ENCODE assay signal across 19 cellular contexts in genomic region chr1:94730450-94730849, GRCh38.
DNase-seq lines count a peak whose midpoint lies in the region; ATAC-seq, FAIRE-seq and TF ChIP-seq lines count a peak whose summit lies in the region.
"Had no signal": no experiment of that assay in that cellular context is flagged by ENCODE, and none has a peak within 500 bp of the region (broad histone marks: within the 10 kb centered on the region; RNA-seq: fewer than 3 reads in every experiment).

No MANE protein-coding gene starts in this region.

- peak overlapping the region; percentile 100 for H3K27ac ChIP-seq in RWPE2 (ENCODE audit: poor library complexity, severe bottlenecking)
- no peak overlapping the region for H3K27ac ChIP-seq in esophagus muscularis mucosa (replicated peaks in 1 of 4)
- H3K27ac ChIP-seq: C4-2B had no signal

- H3K27me3 ChIP-seq in RWPE2 (ENCODE audit: insufficient read depth, poor library complexity, severe bottlenecking) (no peaks in the 10 kb centered on the region), esophagus muscularis mucosa (no peaks in the 10 kb centered on the region), BE2C (no peaks in the 10 kb centered on the region)

- H3K9me3 ChIP-seq in RWPE2 (ENCODE audit: severe bottlenecking) (no peaks in the 10 kb centered on the region), esophagus muscularis mucosa (no peaks in the 10 kb centered on the region), BE2C (no peaks in the 10 kb centered on the region)
- H3K9me3 ChIP-seq: Caco-2 had no signal

- H3K36me3 Mint-ChIP-seq in progenitor cell of endocrine pancreas (ENCODE audit: insufficient read depth) = peaks cover 40% of the 10 kb centered on the region

- intact Hi-C loops in esophagus muscularis mucosa (cut with DNase I) = no loop called here

- no peaks in the 10 kb centered on the region for H3K36me3 ChIP-seq in RWPE2 (ENCODE audit: low read depth)
- no peaks in the 10 kb centered on the region for H3K36me3 ChIP-seq in esophagus muscularis mucosa
- no peaks in the 10 kb centered on the region for H3K36me3 ChIP-seq in BE2C

- TF ChIP-seq POLR2A in esophagus muscularis mucosa (IDR thresholded peaks at IDR 0.05; ENCODE audit: low read depth) = no peak
- no peak for TF ChIP-seq POLR2A in GM12892 (IDR thresholded peaks at IDR 0.05; ENCODE audit: low read depth, low read length)

- no peak overlapping the region for H3K4me3 Mint-ChIP-seq in progenitor cell of endocrine pancreas (ENCODE audit: low read depth)
- H3K4me3 Mint-ChIP-seq: CD4-positive, alpha-beta T cell; GM23338 had no signal

- H3K4me3 ChIP-seq in RWPE2 (ENCODE audit: severe bottlenecking) (no peak overlapping the region), esophagus muscularis mucosa (no peak overlapping the region), BE2C (ENCODE audit: low read depth, low read length) (no peak overlapping the region)
- H3K4me3 ChIP-seq: GM23338 had no signal

- 89% methylated on average over 3 of the region's 3 CpGs for WGBS in esophagus muscularis mucosa

- peaks cover 3% of the 10 kb centered on the region for H3K4me1 Mint-ChIP-seq in progenitor cell of endocrine pancreas (ENCODE audit: low read depth)

- no peak for TF ChIP-seq EP300 in esophagus muscularis mucosa (IDR thresholded peaks at IDR 0.05)

- no peak for ATAC-seq in RWPE2 (ENCODE audit: low read depth)
- ATAC-seq: GM23338, HepG2 had no signal

- H3K9me3 Mint-ChIP-seq in progenitor cell of endocrine pancreas (ENCODE audit: low read depth) = peaks cover 2% of the 10 kb centered on the region
- H3K9me3 Mint-ChIP-seq: CD4-positive, alpha-beta T cell; GM23338 had no signal

- no peaks in the 10 kb centered on the region for H3K27me3 Mint-ChIP-seq in progenitor cell of endocrine pancreas
- H3K27me3 Mint-ChIP-seq: CD4-positive, alpha-beta T cell had no signal

- DNase-seq in RWPE2 (ENCODE audit: low spot score) (no peak), esophagus muscularis mucosa (ENCODE audit: extremely low spot score) (peak; percentile 31), progenitor cell of endocrine pancreas (ENCODE audit: low spot score, unreplicated experiment) (no peak), BE2C (no peak), GM12892 (ENCODE audit: insufficient read length) (no peak), Kasumi-1 (lab: John Stamatoyannopoulos, UW) (no peak), NCI-H2029 (lab: John Stamatoyannopoulos, UW) (no peak)
- DNase-seq: ACHN; Caco-2; CD4-positive, alpha-beta T cell; DMS153; DMS79; GDM1; HCEC 1CT had no signal

- peaks cover 44% of the 10 kb centered on the region for H3K4me1 ChIP-seq in RWPE2 (ENCODE audit: insufficient read depth, poor library complexity, severe bottlenecking)
- peaks cover 17 to 40% (median 28%) of the 10 kb centered on the region in 4 donors for H3K4me1 ChIP-seq in esophagus muscularis mucosa
- no peaks in the 10 kb centered on the region for H3K4me1 ChIP-seq in BE2C
- H3K4me1 ChIP-seq: Caco-2 had no signal

- no peak for TF ChIP-seq CTCF in RWPE2 (IDR thresholded peaks at IDR 0.05; ENCODE audit: poor library complexity, severe bottlenecking)
- no peak for TF ChIP-seq CTCF in esophagus muscularis mucosa (IDR thresholded peaks at IDR 0.05)
- no peak for TF ChIP-seq CTCF in progenitor cell of endocrine pancreas (IDR thresholded peaks at IDR 0.05; ENCODE audit: unreplicated experiment)
- TF ChIP-seq CTCF in BE2C (IDR thresholded peaks at IDR 0.05; ENCODE audit: low read depth, low read length) = no peak

- H3K27ac Mint-ChIP-seq in progenitor cell of endocrine pancreas = peak overlapping the region; percentile 67
- H3K27ac Mint-ChIP-seq: CD4-positive, alpha-beta T cell; GM23338 had no signal

- no peak for FAIRE-seq in GM12892 (lab: Jason Lieb, UNC)
- FAIRE-seq: A204.1, H54, HepG2 had no signal
